ENCODE assay signal across 24 cellular contexts in the genomic region with DNA sequence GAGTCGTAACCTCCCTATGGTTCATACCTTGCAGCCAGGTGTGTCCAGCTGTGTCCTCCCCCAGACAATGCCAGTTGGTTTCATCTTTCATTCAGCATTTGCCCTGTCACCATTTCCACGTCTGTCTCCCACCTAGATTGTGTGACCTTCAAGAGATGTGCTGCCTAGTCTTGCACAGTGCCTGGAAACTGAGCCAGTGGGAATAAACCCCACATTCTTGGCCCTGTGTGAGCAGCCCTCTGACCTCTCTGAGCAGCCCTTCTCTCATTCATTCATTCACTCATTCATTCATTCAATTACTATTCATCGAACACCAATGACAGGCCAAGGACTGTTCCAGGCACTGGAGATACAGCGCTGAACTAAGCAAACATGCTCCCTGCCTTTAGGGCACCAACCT.
"Had no signal": no experiment of that assay in that cellular context is flagged by ENCODE, and none has a peak within 500 bp of the region (broad histone marks: within the 10 kb centered on the region; RNA-seq: fewer than 3 reads in every experiment).

No MANE protein-coding gene starts in this region.

- ATAC-seq: Panc1 had no signal

- H3K36me3 ChIP-seq: SJCRH30 had no signal

- H3K27ac ChIP-seq: SJCRH30, SK-N-MC, WERI-Rb-1 had no signal

- H3K9me3 ChIP-seq: SJCRH30 had no signal

- DNase-seq: activated CD4-positive, alpha-beta memory T cell treated with anti-CD3 and anti-CD28 coated beads, Interleukin-2, amount 10 ng/mL, durations not matched to agents 7 days and 5 days; activated CD4-positive, alpha-beta T cell treated with anti-CD3 and anti-CD28 coated beads for 1 hour; activated CD4-positive, alpha-beta T cell treated with anti-CD3 and anti-CD28 coated beads for 48 hours; activated CD4-positive, CD25-positive, alpha-beta regulatory T cell; activated gamma-delta T cell; activated naive CD4-positive, alpha-beta T cell treated with Interleukin-2 at 50 U/mL for 16 hours; activated naive CD8-positive, alpha-beta T cell treated with anti-CD3 and anti-CD28 coated beads, Interleukin-2, amount 10 ng/mL, durations not matched to agents 7 days and 5 days; activated T-cell treated with anti-CD3 and anti-CD28 coated beads, Interleukin-2, amount 50 U/mL, for 24 hours; anterior cingulate cortex; Karpas-422; KBM-7; NCI-H1105 treated with DMSO at 0.1 percent for 48 hours; NCI-H1436; NCI-H1694; NCI-H1930; NCI-H2081 treated with DMSO at 0.1 percent for 48 hours; NCI-H345; NCI-H524 treated with DMSO at 0.1 percent for 48 hours; SHP77; SJCRH30; T1000; WERI-Rb-1 had no signal

- H3K4me3 ChIP-seq: SJCRH30, SK-N-MC had no signal

- H3K4me1 ChIP-seq: SJCRH30 had no signal
